ENCODE assay signal across 20 cellular contexts in the genomic region with DNA sequence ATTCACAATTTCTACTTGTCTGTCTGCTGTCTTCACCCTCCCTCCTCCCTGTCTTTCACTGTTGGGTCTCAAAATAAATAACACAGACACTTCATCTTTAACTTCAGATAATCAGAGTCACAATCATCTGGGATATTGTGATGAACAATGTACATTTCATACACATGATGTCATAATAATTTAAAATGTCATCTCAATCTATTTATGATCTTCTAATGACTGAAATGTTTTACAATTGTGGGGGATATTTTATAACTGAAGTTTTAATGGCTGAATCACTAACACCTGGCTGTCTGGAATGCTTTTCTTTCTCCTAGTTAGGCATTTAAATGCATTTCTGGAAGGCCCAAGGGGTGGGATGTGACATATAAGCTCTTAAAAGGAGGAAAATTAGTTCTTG.
DNase-seq lines count a peak whose midpoint lies in the region; ATAC-seq and TF ChIP-seq lines count a peak whose summit lies in the region.
"Had no signal": no experiment of that assay in that cellular context is flagged by ENCODE, and none has a peak within 500 bp of the region (broad histone marks: within the 10 kb centered on the region; RNA-seq: fewer than 3 reads in every experiment).

No MANE protein-coding gene starts in this region.

- H3K4me2 ChIP-seq in smooth muscle cell = no peak overlapping the region
- H3K4me2 ChIP-seq: KMS-11 had no signal

- no peak overlapping the region for H3K9ac ChIP-seq in smooth muscle cell (ENCODE audit: low read depth)
- H3K9ac ChIP-seq: KMS-11 had no signal

- TF ChIP-seq CTCF in smooth muscle cell (IDR thresholded peaks at IDR 0.05; ENCODE audit: borderline replicate concordance, insufficient read depth, poor library complexity, severe bottlenecking) = no peak

- H3K36me3 ChIP-seq in smooth muscle cell (ENCODE audit: low read depth) = no peaks in the 10 kb centered on the region
- H3K36me3 ChIP-seq: BE2C had no signal

- no peaks in the 10 kb centered on the region for H3K4me1 ChIP-seq in smooth muscle cell (ENCODE audit: low read depth)
- H3K4me1 ChIP-seq: BE2C had no signal

- H4K20me1 ChIP-seq in smooth muscle cell (ENCODE audit: low read depth) = no peaks in the 10 kb centered on the region

- no peaks in the 10 kb centered on the region for H3K9me3 ChIP-seq in smooth muscle cell (replicated peaks; ENCODE audit: low read depth)
- H3K9me3 ChIP-seq: BE2C had no signal

- DNase-seq in NCI-H1417 (lab: John Stamatoyannopoulos, UW) (peak in 2 of 3 experiments; percentile 0 to 40), NCI-H1417 treated with DMSO at 0.1 percent for 48 hours (lab: John Stamatoyannopoulos, UW) (no peak), left kidney (ENCODE audit: low read depth, low spot score) (peak; percentile 25), smooth muscle cell (lab: John Stamatoyannopoulos, UW; ENCODE audit: unreplicated experiment) (no peak)
- DNase-seq: 8988T; BE2C; CD4-positive, CD25-positive, alpha-beta regulatory T cell; COR-L47; DMS 273 treated with DMSO at 0.1 percent for 48 hours; DND-41; GDM1; NCI-H2081 treated with DMSO at 0.1 percent for 48 hours; NCI-H748 treated with DMSO at 0.1 percent for 48 hours; OCI-M1; SHP77 treated with DMSO at 0.1 percent for 48 hours had no signal

- H3K27ac ChIP-seq in smooth muscle cell (ENCODE audit: low read depth) = no peak overlapping the region
- H3K27ac ChIP-seq: KMS-11 had no signal

- no peak overlapping the region for H2AFZ ChIP-seq in smooth muscle cell (ENCODE audit: low read depth)

- H3K4me3 ChIP-seq in smooth muscle cell = no peak overlapping the region

- H3F3A ChIP-seq in smooth muscle cell (ENCODE audit: low read depth) = no peaks in the 10 kb centered on the region

- no peaks in the 10 kb centered on the region for H3K27me3 ChIP-seq in smooth muscle cell (ENCODE audit: low read depth)
- H3K27me3 ChIP-seq: BE2C had no signal

- no peaks in the 10 kb centered on the region for H3K79me2 ChIP-seq in smooth muscle cell (ENCODE audit: low read depth)

- ATAC-seq in SK-N-SH treated with all-trans-retinoic acid at 6 μM for 48 hours = peak; percentile 17; the same call in 2 of the 3 replicates
- no peak for ATAC-seq in HG02840 (IDR thresholded peaks at IDR 0.05; ENCODE audit: low FRiP score, unreplicated experiment)
- ATAC-seq in HG03432 (IDR thresholded peaks at IDR 0.05; ENCODE audit: unreplicated experiment) = no peak
- no peak for ATAC-seq in GM18502 (IDR thresholded peaks at IDR 0.05; ENCODE audit: poor library complexity, unreplicated experiment)

TF ChIP-seq in SK-N-SH treated with all-trans-retinoic acid at 6 μM for 48 hours, 23 proteins besides CTCF, POLR2A, EP300 and RAD21 (continues in another document):
- TF ChIP-seq, protein P1, sequence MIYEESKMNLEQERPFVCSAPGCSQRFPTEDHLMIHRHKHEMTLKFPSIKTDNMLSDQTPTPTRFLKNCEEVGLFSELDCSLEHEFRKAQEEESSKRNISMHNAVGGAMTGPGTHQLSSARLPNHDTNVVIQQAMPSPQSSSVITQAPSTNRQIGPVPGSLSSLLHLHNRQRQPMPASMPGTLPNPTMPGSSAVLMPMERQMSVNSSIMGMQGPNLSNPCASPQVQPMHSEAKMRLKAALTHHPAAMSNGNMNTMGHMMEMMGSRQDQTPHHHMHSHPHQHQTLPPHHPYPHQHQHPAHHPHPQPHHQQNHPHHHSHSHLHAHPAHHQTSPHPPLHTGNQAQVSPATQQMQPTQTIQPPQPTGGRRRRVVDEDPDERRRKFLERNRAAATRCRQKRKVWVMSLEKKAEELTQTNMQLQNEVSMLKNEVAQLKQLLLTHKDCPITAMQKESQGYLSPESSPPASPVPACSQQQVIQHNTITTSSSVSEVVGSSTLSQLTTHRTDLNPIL (CRISPR knock-in tag; IDR thresholded peaks at IDR 0.05; ENCODE audit: low read depth) = peak; percentile 90
- TF ChIP-seq ZFP30 (CRISPR knock-in tag; IDR thresholded peaks at IDR 0.05) (no peak), PPARA (CRISPR knock-in tag; IDR thresholded peaks at IDR 0.05; ENCODE audit: borderline replicate concordance) (no peak), ZNF70 (CRISPR knock-in tag; IDR thresholded peaks at IDR 0.05) (no peak), ZFP3 (CRISPR knock-in tag; IDR thresholded peaks at IDR 0.05) (no peak), TOX (CRISPR knock-in tag; IDR thresholded peaks at IDR 0.05; ENCODE audit: borderline replicate concordance) (no peak), BACH2 (CRISPR knock-in tag; IDR thresholded peaks at IDR 0.05; ENCODE audit: borderline replicate concordance) (no peak), ARNTL (CRISPR knock-in tag; IDR thresholded peaks at IDR 0.05; ENCODE audit: borderline replicate concordance, low read depth) (no peak), RARB (CRISPR knock-in tag; IDR thresholded peaks at IDR 0.05) (no peak), ZNF565 (CRISPR knock-in tag; conservative IDR thresholded peaks at IDR 0.05; ENCODE audit: low read depth) (no peak), CSDC2 (CRISPR knock-in tag; IDR thresholded peaks at IDR 0.05) (no peak), ISL1 (CRISPR knock-in tag; IDR thresholded peaks at IDR 0.05) (peak; percentile 98), SNAI2 (CRISPR knock-in tag; IDR thresholded peaks at IDR 0.05) (no peak), ZC3H10 (CRISPR knock-in tag; IDR thresholded peaks at IDR 0.05) (no peak), TCF4 (CRISPR knock-in tag; IDR thresholded peaks at IDR 0.05; ENCODE audit: borderline replicate concordance) (peak; percentile 34; the same call in 1 of the 2 replicates)
- TF ChIP-seq, protein P2, sequence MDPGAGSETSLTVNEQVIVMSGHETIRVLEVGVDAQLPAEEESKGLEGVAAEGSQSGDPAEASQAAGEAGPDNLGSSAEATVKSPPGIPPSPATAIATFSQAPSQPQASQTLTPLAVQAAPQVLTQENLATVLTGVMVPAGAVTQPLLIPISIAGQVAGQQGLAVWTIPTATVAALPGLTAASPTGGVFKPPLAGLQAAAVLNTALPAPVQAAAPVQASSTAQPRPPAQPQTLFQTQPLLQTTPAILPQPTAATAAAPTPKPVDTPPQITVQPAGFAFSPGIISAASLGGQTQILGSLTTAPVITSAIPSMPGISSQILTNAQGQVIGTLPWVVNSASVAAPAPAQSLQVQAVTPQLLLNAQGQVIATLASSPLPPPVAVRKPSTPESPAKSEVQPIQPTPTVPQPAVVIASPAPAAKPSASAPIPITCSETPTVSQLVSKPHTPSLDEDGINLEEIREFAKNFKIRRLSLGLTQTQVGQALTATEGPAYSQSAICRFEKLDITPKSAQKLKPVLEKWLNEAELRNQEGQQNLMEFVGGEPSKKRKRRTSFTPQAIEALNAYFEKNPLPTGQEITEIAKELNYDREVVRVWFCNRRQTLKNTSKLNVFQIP (CRISPR knock-in tag; IDR thresholded peaks at IDR 0.05; ENCODE audit: borderline replicate concordance, low read depth) = no peak
- TF ChIP-seq, protein P3, sequence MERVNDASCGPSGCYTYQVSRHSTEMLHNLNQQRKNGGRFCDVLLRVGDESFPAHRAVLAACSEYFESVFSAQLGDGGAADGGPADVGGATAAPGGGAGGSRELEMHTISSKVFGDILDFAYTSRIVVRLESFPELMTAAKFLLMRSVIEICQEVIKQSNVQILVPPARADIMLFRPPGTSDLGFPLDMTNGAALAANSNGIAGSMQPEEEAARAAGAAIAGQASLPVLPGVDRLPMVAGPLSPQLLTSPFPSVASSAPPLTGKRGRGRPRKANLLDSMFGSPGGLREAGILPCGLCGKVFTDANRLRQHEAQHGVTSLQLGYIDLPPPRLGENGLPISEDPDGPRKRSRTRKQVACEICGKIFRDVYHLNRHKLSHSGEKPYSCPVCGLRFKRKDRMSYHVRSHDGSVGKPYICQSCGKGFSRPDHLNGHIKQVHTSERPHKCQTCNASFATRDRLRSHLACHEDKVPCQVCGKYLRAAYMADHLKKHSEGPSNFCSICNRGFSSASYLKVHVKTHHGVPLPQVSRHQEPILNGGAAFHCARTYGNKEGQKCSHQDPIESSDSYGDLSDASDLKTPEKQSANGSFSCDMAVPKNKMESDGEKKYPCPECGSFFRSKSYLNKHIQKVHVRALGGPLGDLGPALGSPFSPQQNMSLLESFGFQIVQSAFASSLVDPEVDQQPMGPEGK (CRISPR knock-in tag; IDR thresholded peaks at IDR 0.05; ENCODE audit: borderline replicate concordance) = peak; percentile 32; the same call in 1 of the 2 replicates
- TF ChIP-seq, protein P4, sequence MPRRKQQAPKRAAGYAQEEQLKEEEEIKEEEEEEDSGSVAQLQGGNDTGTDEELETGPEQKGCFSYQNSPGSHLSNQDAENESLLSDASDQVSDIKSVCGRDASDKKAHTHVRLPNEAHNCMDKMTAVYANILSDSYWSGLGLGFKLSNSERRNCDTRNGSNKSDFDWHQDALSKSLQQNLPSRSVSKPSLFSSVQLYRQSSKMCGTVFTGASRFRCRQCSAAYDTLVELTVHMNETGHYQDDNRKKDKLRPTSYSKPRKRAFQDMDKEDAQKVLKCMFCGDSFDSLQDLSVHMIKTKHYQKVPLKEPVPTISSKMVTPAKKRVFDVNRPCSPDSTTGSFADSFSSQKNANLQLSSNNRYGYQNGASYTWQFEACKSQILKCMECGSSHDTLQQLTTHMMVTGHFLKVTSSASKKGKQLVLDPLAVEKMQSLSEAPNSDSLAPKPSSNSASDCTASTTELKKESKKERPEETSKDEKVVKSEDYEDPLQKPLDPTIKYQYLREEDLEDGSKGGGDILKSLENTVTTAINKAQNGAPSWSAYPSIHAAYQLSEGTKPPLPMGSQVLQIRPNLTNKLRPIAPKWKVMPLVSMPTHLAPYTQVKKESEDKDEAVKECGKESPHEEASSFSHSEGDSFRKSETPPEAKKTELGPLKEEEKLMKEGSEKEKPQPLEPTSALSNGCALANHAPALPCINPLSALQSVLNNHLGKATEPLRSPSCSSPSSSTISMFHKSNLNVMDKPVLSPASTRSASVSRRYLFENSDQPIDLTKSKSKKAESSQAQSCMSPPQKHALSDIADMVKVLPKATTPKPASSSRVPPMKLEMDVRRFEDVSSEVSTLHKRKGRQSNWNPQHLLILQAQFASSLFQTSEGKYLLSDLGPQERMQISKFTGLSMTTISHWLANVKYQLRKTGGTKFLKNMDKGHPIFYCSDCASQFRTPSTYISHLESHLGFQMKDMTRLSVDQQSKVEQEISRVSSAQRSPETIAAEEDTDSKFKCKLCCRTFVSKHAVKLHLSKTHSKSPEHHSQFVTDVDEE (CRISPR knock-in tag; IDR thresholded peaks at IDR 0.05) = no peak

Comparison
In these comparisons a context has a peak if more than half of its experiments do, and no peak if none do; other contexts are left out.
1. DNase-seq: peak in NCI-H1417 (2 of 3) and left kidney (single experiment); none in NCI-H1417 treated with DMSO at 0.1 percent for 48 hours (single experiment) and smooth muscle cell (single experiment).